1 cellular context compared by ENCODE assay signal in genomic region chr17:2395258-2396170, GRCh38.
TF ChIP-seq lines count a peak whose summit lies in the region.

No MANE protein-coding gene starts in this region.

TF ChIP-seq in endothelial cell of umbilical vein, 7 proteins besides CTCF, POLR2A, EP300 and RAD21 (continued from another document):
- TF ChIP-seq POLR2AphosphoS5 (IDR thresholded peaks at IDR 0.05; ENCODE audit: insufficient read depth, low read depth, low read length): no peak
